Comparison of ENCODE assay signal across 1 cellular context in the genomic region with DNA sequence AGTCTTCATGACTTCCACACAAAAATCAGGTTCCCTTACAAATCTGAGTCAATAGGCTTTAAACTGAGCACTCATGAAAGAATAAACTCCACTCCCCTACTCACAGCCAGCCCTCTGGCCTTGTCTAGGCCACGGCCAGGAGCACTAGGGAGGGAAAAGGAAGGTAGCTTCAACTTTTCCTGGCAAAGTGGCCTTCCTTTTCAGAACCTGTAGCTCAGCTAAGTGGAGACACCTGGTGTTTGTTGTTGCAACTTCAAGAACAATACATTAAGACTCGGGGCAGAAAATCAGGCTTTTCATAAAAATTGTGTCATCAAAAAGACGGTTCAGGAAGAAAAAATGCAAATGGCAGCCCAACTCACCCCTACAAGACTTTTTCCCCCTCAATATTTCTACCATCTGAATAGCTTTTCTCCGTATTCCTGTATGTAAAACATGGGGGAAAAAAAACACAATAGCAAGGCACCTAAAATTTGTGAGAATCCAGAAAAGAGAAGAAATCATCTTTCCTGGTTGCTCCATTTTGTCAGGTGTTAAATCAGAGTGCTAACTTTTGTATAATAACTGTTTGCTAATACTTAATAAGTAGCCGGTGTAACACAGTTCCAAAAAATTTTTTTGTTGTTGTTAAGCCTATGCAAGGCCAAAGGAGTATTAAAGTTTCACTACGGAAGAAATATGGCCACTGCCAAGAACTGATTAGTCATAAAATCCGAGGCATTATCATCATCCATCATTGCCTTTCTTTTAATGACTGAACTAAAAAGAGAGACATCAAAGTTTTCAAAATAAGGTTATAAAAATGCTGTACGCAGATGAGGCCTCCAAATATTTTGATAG.
A peak's percentile ranks its signal among the peaks of the same experiment; 100 is the strongest.
TF ChIP-seq lines count a peak whose summit lies in the region.

No MANE protein-coding gene starts in this region.

TF ChIP-seq in HEK293, 187 proteins besides CTCF, POLR2A, EP300 and RAD21 (continued from another document):
- TF ChIP-seq, protein P1, sequence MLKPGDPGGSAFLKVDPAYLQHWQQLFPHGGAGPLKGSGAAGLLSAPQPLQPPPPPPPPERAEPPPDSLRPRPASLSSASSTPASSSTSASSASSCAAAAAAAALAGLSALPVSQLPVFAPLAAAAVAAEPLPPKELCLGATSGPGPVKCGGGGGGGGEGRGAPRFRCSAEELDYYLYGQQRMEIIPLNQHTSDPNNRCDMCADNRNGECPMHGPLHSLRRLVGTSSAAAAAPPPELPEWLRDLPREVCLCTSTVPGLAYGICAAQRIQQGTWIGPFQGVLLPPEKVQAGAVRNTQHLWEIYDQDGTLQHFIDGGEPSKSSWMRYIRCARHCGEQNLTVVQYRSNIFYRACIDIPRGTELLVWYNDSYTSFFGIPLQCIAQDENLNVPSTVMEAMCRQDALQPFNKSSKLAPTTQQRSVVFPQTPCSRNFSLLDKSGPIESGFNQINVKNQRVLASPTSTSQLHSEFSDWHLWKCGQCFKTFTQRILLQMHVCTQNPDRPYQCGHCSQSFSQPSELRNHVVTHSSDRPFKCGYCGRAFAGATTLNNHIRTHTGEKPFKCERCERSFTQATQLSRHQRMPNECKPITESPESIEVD (tag by site-specific recombination; IDR thresholded peaks at IDR 0.05), result no peak
- TF ChIP-seq HOXC10 (CRISPR knock-in tag; IDR thresholded peaks at IDR 0.05) (no peak), ZNF837 (tag by site-specific recombination; IDR thresholded peaks at IDR 0.05) (no peak), ZNF19 (tag by site-specific recombination; IDR thresholded peaks at IDR 0.05; ENCODE audit: low read depth) (no peak), GLIS1 (tag by site-specific recombination; IDR thresholded peaks at IDR 0.05) (0 out of 2 replicates have a peak, but pooled peaks have one; percentile 10), KLF8 (tag by site-specific recombination; IDR thresholded peaks at IDR 0.05) (0 out of 2 replicates have a peak, but pooled peaks have one; percentile 41), OVOL3 (tag by site-specific recombination; IDR thresholded peaks at IDR 0.05) (no peak), ZNF138 (tag by site-specific recombination; IDR thresholded peaks at IDR 0.05; ENCODE audit: borderline replicate concordance) (no peak), ZBTB48 (tag by site-specific recombination; IDR thresholded peaks at IDR 0.05) (no peak), ZNF792 (tag by site-specific recombination; IDR thresholded peaks at IDR 0.05) (no peak), FEZF1 (tag by site-specific recombination; IDR thresholded peaks at IDR 0.05) (0 out of 2 replicates have a peak, but pooled peaks have one; percentile 11), ZNF10 (tag by site-specific recombination; IDR thresholded peaks at IDR 0.05) (peak; percentile 49; the same call in 1 of the 2 replicates), ZNF654 (tag by site-specific recombination; IDR thresholded peaks at IDR 0.05; ENCODE audit: low read depth) (peak; percentile 58), ZNF423 (tag by site-specific recombination; IDR thresholded peaks at IDR 0.05) (no peak), ZNF629 (tag by site-specific recombination; IDR thresholded peaks at IDR 0.05) (peak; percentile 50; the same call in 1 of the 2 replicates)
- TF ChIP-seq, protein P2, sequence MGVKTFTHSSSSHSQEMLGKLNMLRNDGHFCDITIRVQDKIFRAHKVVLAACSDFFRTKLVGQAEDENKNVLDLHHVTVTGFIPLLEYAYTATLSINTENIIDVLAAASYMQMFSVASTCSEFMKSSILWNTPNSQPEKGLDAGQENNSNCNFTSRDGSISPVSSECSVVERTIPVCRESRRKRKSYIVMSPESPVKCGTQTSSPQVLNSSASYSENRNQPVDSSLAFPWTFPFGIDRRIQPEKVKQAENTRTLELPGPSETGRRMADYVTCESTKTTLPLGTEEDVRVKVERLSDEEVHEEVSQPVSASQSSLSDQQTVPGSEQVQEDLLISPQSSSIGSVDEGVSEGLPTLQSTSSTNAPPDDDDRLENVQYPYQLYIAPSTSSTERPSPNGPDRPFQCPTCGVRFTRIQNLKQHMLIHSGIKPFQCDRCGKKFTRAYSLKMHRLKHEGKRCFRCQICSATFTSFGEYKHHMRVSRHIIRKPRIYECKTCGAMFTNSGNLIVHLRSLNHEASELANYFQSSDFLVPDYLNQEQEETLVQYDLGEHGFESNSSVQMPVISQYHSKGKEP (tag by site-specific recombination; IDR thresholded peaks at IDR 0.05), result peak; percentile 30; the same call in 1 of the 2 replicates
- TF ChIP-seq, protein P3, sequence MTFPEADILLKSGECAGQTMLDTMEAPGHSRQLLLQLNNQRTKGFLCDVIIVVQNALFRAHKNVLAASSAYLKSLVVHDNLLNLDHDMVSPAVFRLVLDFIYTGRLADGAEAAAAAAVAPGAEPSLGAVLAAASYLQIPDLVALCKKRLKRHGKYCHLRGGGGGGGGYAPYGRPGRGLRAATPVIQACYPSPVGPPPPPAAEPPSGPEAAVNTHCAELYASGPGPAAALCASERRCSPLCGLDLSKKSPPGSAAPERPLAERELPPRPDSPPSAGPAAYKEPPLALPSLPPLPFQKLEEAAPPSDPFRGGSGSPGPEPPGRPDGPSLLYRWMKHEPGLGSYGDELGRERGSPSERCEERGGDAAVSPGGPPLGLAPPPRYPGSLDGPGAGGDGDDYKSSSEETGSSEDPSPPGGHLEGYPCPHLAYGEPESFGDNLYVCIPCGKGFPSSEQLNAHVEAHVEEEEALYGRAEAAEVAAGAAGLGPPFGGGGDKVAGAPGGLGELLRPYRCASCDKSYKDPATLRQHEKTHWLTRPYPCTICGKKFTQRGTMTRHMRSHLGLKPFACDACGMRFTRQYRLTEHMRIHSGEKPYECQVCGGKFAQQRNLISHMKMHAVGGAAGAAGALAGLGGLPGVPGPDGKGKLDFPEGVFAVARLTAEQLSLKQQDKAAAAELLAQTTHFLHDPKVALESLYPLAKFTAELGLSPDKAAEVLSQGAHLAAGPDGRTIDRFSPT (tag by site-specific recombination; IDR thresholded peaks at IDR 0.05), result 0 out of 2 replicates have a peak, but pooled peaks have one; percentile 31
- TF ChIP-seq, protein P4, sequence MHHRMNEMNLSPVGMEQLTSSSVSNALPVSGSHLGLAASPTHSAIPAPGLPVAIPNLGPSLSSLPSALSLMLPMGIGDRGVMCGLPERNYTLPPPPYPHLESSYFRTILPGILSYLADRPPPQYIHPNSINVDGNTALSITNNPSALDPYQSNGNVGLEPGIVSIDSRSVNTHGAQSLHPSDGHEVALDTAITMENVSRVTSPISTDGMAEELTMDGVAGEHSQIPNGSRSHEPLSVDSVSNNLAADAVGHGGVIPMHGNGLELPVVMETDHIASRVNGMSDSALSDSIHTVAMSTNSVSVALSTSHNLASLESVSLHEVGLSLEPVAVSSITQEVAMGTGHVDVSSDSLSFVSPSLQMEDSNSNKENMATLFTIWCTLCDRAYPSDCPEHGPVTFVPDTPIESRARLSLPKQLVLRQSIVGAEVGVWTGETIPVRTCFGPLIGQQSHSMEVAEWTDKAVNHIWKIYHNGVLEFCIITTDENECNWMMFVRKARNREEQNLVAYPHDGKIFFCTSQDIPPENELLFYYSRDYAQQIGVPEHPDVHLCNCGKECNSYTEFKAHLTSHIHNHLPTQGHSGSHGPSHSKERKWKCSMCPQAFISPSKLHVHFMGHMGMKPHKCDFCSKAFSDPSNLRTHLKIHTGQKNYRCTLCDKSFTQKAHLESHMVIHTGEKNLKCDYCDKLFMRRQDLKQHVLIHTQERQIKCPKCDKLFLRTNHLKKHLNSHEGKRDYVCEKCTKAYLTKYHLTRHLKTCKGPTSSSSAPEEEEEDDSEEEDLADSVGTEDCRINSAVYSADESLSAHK (tag by site-specific recombination; IDR thresholded peaks at IDR 0.05), result no peak; the same call in 1 of the 2 replicates
